Comparison of ENCODE assay signal across 14 cellular contexts in the genomic region with DNA sequence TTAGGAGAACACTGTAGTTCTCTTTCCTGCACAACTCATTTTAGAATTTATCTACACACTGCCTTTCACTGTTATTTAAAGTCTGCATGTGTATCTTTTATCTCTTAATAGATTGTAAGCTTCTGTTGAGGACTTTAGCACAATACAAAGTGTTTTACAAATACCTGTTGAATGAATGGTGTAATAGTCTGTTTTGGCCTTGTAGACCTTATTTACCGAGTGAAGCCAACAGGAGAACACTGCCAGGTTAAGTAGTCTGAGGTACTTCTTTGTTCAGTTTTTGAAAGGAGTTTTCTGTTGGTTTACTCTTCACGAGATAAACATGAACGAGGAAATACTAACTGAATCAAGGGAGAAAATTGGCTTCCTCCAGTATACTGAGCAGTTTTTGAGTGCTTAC. TPM values are rescaled to one million over a fixed set of nuclear protein-coding genes. Genes with fewer than 3 reads are reported as not detected.
DNase-seq lines count a peak whose midpoint lies in the region; ATAC-seq and TF ChIP-seq lines count a peak whose summit lies in the region.
"Had no signal": no experiment of that assay in that cellular context is flagged by ENCODE, and none has a peak within 500 bp of the region (broad histone marks: within the 10 kb centered on the region; RNA-seq: fewer than 3 reads in every experiment).

No MANE protein-coding gene starts in this region.

- DNase-seq in NCI-H1092 treated with DMSO at 0.1 percent for 48 hours (lab: John Stamatoyannopoulos, UW): peak; percentile 23
- DNase-seq in NCI-H1092 (lab: John Stamatoyannopoulos, UW): no peak
- DNase-seq in PC-3: no peak
- DNase-seq in suprapubic skin (ENCODE audit: low spot score in 2 of 2): no peak
- no peak for DNase-seq in SK-N-DZ (ENCODE audit: low spot score)
- no peak for DNase-seq in spleen
- DNase-seq: activated B cell treated with CpG ODN at 0.5 μM for 24 hours; activated T-cell treated with anti-CD3 and anti-CD28 coated beads, Interleukin-2, amount 50 U/mL, for 48 hours; Caco-2; hippocampal formation; mesendoderm; substantia nigra had no signal

- ATAC-seq in PC-3: peak; percentile 9
- ATAC-seq in gastroesophageal sphincter: no peak
- ATAC-seq in HG02610 (IDR thresholded peaks at IDR 0.05; ENCODE audit: unreplicated experiment): no peak

- no peaks in the 10 kb centered on the region for H3K9me3 ChIP-seq in PC-3 (ENCODE audit: low read length)
- H3K9me3 ChIP-seq in gastroesophageal sphincter: no peaks in the 10 kb centered on the region
- no peaks in the 10 kb centered on the region for H3K9me3 ChIP-seq in suprapubic skin
- no peaks in the 10 kb centered on the region for H3K9me3 ChIP-seq in spleen
- H3K9me3 ChIP-seq: Caco-2 had no signal

- H3K9me2 ChIP-seq in PC-3 (replicated peaks; ENCODE audit: low read length): no peaks in the 10 kb centered on the region

- H3K4me3 ChIP-seq in PC-3 (ENCODE audit: low read length): no peak overlapping the region
- no peak overlapping the region for H3K4me3 ChIP-seq in gastroesophageal sphincter
- no peak overlapping the region for H3K4me3 ChIP-seq in suprapubic skin
- no peak overlapping the region for H3K4me3 ChIP-seq in spleen

- no peak overlapping the region for H3K4me2 ChIP-seq in PC-3 (ENCODE audit: low read length)

- H2AFZ ChIP-seq in PC-3 (ENCODE audit: low read length): no peak overlapping the region

- TF ChIP-seq CTCF in PC-3 (conservative IDR thresholded peaks at IDR 0.05; ENCODE audit: low read depth, low read length): no peak
- no peak for TF ChIP-seq CTCF in gastroesophageal sphincter (IDR thresholded peaks at IDR 0.05)
- TF ChIP-seq CTCF in suprapubic skin (IDR thresholded peaks at IDR 0.05): no peak
- TF ChIP-seq CTCF in spleen (IDR thresholded peaks at IDR 0.05 in 8 of 11, conservative IDR thresholded peaks at IDR 0.05 in 3 of 11): no peak

- no peak overlapping the region for H3K9ac ChIP-seq in PC-3 (ENCODE audit: low read length)

- H4K20me1 ChIP-seq in PC-3 (ENCODE audit: low read length): no peaks in the 10 kb centered on the region

- BruUV-seq in PC-3 (replicated peaks; lab: Mats Ljungman, UMichigan): no TSS peak

- H3K36me3 ChIP-seq in PC-3 (ENCODE audit: low read depth, low read length): no peaks in the 10 kb centered on the region
- no peaks in the 10 kb centered on the region for H3K36me3 ChIP-seq in gastroesophageal sphincter
- no peaks in the 10 kb centered on the region for H3K36me3 ChIP-seq in suprapubic skin
- H3K36me3 ChIP-seq in spleen: peaks cover 0 to 27% (median 0%) of the 10 kb centered on the region in 6 donors

- POLR2A ChIA-PET in PC-3 (lab: Charles Lee; ENCODE audit: unreplicated experiment): no interaction called here

- intact Hi-C loops in PC-3 (cut with micrococcal nuclease) (no loop called here), spleen (cut with DNase I; ENCODE audit: low total_unique reads) (no loop called here)

- H3K27me3 ChIP-seq in PC-3 (ENCODE audit: low read length) (no peaks in the 10 kb centered on the region), gastroesophageal sphincter (no peaks in the 10 kb centered on the region), suprapubic skin (no peaks in the 10 kb centered on the region), spleen (replicated peaks in 1 of 7) (no peaks in the 10 kb centered on the region)

- H3K27ac ChIP-seq in PC-3 (ENCODE audit: low read length) (no peak overlapping the region), gastroesophageal sphincter (peak overlapping the region; percentile 9 to 76 (median 49)), suprapubic skin (peak overlapping the region; percentile 6), spleen (no peak overlapping the region)

- TF ChIP-seq EP300 in gastroesophageal sphincter (IDR thresholded peaks at IDR 0.05) (no peak), suprapubic skin (IDR thresholded peaks at IDR 0.05) (no peak)

- no peaks in the 10 kb centered on the region for H3F3A ChIP-seq in PC-3 (ENCODE audit: low read length, unreplicated experiment)

- 54 to 67% methylated on average over 3 of the region's 3 CpGs for WGBS in gastroesophageal sphincter (ENCODE audit: low coverage in 1 of 2), 2 donors
- 73% methylated on average over 3 of the region's 3 CpGs for WGBS in suprapubic skin
- WGBS in spleen, 5 donors: 84 to 95% (median 91%) methylated on average over 3 of the region's 3 CpGs

- CTCF ChIA-PET in PC-3 (lab: Charles Lee): no interaction called here

- TF ChIP-seq POLR2A in gastroesophageal sphincter (IDR thresholded peaks at IDR 0.05) (no peak), suprapubic skin (IDR thresholded peaks at IDR 0.05) (no peak), spleen (IDR thresholded peaks at IDR 0.05) (no peak)

- H3K79me2 ChIP-seq in PC-3 (ENCODE audit: low read length): no peaks in the 10 kb centered on the region

- peaks cover 18% of the 10 kb centered on the region for H3K4me1 ChIP-seq in PC-3 (ENCODE audit: insufficient read depth, low read length)
- H3K4me1 ChIP-seq in gastroesophageal sphincter: peaks cover 12 to 53% (median 12%) of the 10 kb centered on the region in 3 donors
- H3K4me1 ChIP-seq in suprapubic skin: peaks cover 43% of the 10 kb centered on the region
- H3K4me1 ChIP-seq in spleen: peaks cover 0 to 32% (median 2%) of the 10 kb centered on the region in 6 donors

RNA-seq across cellular contexts. Expression of a gene that starts 31.0 kb away (rescaled TPM):
- total RNA-seq in PC-3 (2014; rRNA removed) (8.6 and 9.0 TPM in 2 replicates), gastroesophageal sphincter (10 to 100 TPM; 16.2 to 27.6 (median 20.9) TPM), suprapubic skin (10 to 100 TPM; 13.9 to 29.0 (median 25.1) TPM), spleen (10 to 100 TPM; 11.9 to 23.8 (median 17.4) TPM)
- polyA plus RNA-seq in SK-N-DZ (2014; cell fraction: cytosol; rRNA removed): 3.7 and 4.0 TPM in 2 replicates
- polyA plus RNA-seq in SK-N-DZ (2014; cell fraction: nucleus; rRNA removed): 2.9 and 4.4 TPM in 2 replicates
- 1 to 10 TPM; 1.7 to 2.9 (median 2.3) TPM for polyA plus RNA-seq in spleen

Comparison
In these comparisons a context has a peak if more than half of its experiments do, and no peak if none do; other contexts are left out.
1. H3K27ac ChIP-seq: peak in gastroesophageal sphincter (4 of 4) and suprapubic skin (single experiment); none in PC-3 (single experiment) and spleen (0 of 8).